Comparison of ENCODE assay signal across 9 cellular contexts in the genomic region with DNA sequence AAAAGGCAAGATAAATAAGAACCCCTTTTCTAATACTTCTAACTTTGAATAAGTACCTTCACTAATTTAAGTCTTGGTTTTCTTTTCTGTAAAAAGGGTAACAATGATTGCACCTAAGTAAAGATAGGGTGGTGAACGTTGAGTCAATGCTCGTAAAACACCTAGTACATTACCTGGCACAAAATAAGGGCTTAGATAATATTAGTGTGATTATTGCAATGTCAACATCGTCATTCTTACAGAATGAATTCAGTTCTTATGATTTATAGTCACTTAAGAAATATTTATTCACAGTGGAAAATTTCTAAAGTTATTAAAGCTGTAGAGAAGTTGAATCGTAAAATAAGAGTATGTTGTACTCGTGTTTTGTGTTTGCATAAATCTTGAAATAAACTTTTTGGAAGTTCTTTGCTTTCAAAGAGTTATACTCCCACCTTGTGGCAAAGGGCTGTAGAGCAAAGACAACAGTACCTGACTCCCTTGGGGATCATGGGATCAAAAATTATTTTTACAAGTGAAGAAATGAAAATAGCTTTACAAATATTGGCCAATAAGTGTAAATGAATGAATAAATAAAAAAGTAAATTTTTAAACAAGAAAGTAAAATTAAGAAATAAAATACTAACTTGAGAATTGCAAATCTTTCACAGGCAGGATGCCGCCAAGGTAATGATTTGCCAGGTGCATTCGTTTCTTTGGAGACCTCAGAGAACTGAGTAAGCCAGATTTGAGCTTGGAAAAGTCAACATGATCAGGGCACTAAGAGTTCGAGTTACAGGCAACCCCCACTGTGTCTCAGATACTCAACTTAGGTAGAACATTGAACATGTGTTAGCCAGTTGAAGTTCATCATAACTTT.
DNase-seq lines count a peak whose midpoint lies in the region; ATAC-seq and TF ChIP-seq lines count a peak whose summit lies in the region.
"Had no signal": no experiment of that assay in that cellular context is flagged by ENCODE, and none has a peak within 500 bp of the region (broad histone marks: within the 10 kb centered on the region; RNA-seq: fewer than 3 reads in every experiment).

No MANE protein-coding gene starts in this region.

- no peaks in the 10 kb centered on the region for H3K9me3 ChIP-seq in neural cell (ENCODE audit: low read length)

- H3K27me3 ChIP-seq in neural cell (ENCODE audit: insufficient read depth, low read depth, low read length): no peaks in the 10 kb centered on the region

- no peaks in the 10 kb centered on the region for H3F3A ChIP-seq in neural cell (ENCODE audit: insufficient read depth, low read length, poor library complexity, severe bottlenecking)

- no peak overlapping the region for H3K4me2 ChIP-seq in neural cell (ENCODE audit: low read length)

- no peaks in the 10 kb centered on the region for H3K9me3 Mint-ChIP-seq in activated T-cell treated with anti-CD3 and anti-CD28 coated beads, Interleukin-2, amount 50 U/mL, for 24 hours

- no peak overlapping the region for H3K27ac Mint-ChIP-seq in activated T-cell treated with anti-CD3 and anti-CD28 coated beads, Interleukin-2, amount 50 U/mL, for 24 hours

- H3K36me3 Mint-ChIP-seq in activated T-cell treated with anti-CD3 and anti-CD28 coated beads, Interleukin-2, amount 50 U/mL, for 24 hours (ENCODE audit: low read depth): no peaks in the 10 kb centered on the region

- H4K20me1 ChIP-seq in neural cell (ENCODE audit: insufficient read depth): no peaks in the 10 kb centered on the region

- ATAC-seq in GM19035 (IDR thresholded peaks at IDR 0.05; ENCODE audit: unreplicated experiment): peak; percentile 59

- CTCF ChIA-PET in AG04449 (lab: Yijun Ruan, JAX): interaction anchor here (0.6 to 5.3 kb wide), 42 partner anchors 9 to 1347 kb away, joined by 3 to 57 read pairs (median 5); no protein-coding TSS in a partner anchor

- H3K27me3 Mint-ChIP-seq in activated T-cell treated with anti-CD3 and anti-CD28 coated beads, Interleukin-2, amount 50 U/mL, for 24 hours: no peaks in the 10 kb centered on the region
- H3K27me3 Mint-ChIP-seq: central memory CD8-positive, alpha-beta T cell had no signal

- no peak overlapping the region for H2AFZ ChIP-seq in neural cell (ENCODE audit: low read depth, low read length)

- H3K4me3 Mint-ChIP-seq in activated T-cell treated with anti-CD3 and anti-CD28 coated beads, Interleukin-2, amount 50 U/mL, for 24 hours: no peak overlapping the region
- H3K4me3 Mint-ChIP-seq: central memory CD8-positive, alpha-beta T cell had no signal

- peak; percentile 85 for TF ChIP-seq RAD21 in neural cell (conservative IDR thresholded peaks at IDR 0.05)

- TF ChIP-seq CTCF in AG04449 (IDR thresholded peaks at IDR 0.05; ENCODE audit: insufficient read depth, low read length, missing control alignments) (peak; percentile 41), neural cell (IDR thresholded peaks at IDR 0.05; ENCODE audit: poor library complexity, severe bottlenecking) (peak; percentile 82)

- no peak overlapping the region for H3K27ac ChIP-seq in neural cell (ENCODE audit: low read length)

- POLR2A ChIA-PET in AG04449 (lab: Yijun Ruan, JAX): no interaction called here

- TF ChIP-seq EP300 in neural cell (conservative IDR thresholded peaks at IDR 0.05; ENCODE audit: poor library complexity, severe bottlenecking): no peak

- no peak overlapping the region for H3K9ac ChIP-seq in neural cell (ENCODE audit: low read length)

- H3K4me3 ChIP-seq in AG04449 (ENCODE audit: low read depth, low read length) (no peak overlapping the region), neural cell (ENCODE audit: low read length) (no peak overlapping the region)

- no peaks in the 10 kb centered on the region for H3K79me2 ChIP-seq in neural cell (replicated peaks; ENCODE audit: insufficient read depth, low read length)

- H3K4me1 Mint-ChIP-seq in activated T-cell treated with anti-CD3 and anti-CD28 coated beads, Interleukin-2, amount 50 U/mL, for 24 hours (ENCODE audit: low read depth): no peaks in the 10 kb centered on the region
- H3K4me1 Mint-ChIP-seq: central memory CD8-positive, alpha-beta T cell had no signal

- no peak for DNase-seq in AG04449 (ENCODE audit: low read depth, low spot score)
- DNase-seq in NCI-H82 (lab: John Stamatoyannopoulos, UW): peak; percentile 67
- DNase-seq in cerebellar cortex (ENCODE audit: low spot score): peak; percentile 41
- DNase-seq in activated CD4-positive, alpha-beta T cell treated with anti-CD3 and anti-CD28 coated beads, Interleukin-2, amount 50 U/mL, for 1 hour: no peak
- DNase-seq in activated T-cell treated with anti-CD3 and anti-CD28 coated beads, Interleukin-2, amount 50 U/mL, for 24 hours: no peak
- no peak for DNase-seq in activated T-cell treated with anti-CD3 and anti-CD28 coated beads, Interleukin-2, amount 50 U/mL, for 1 hour

- H3K9me2 ChIP-seq in neural cell (ENCODE audit: insufficient read depth, low read length): no peaks in the 10 kb centered on the region

- H3K36me3 ChIP-seq in neural cell (ENCODE audit: insufficient read depth, low read length): no peaks in the 10 kb centered on the region

TF ChIP-seq in neural cell, 6 proteins besides CTCF, POLR2A, EP300 and RAD21:
- TF ChIP-seq SMC3 (conservative IDR thresholded peaks at IDR 0.05; ENCODE audit: poor library complexity) (peak; percentile 83), TAF1 (IDR thresholded peaks at IDR 0.05; ENCODE audit: low read depth) (no peak)

Comparison
In these comparisons a context has a peak if more than half of its experiments do, and no peak if none do; other contexts are left out.
1. DNase-seq: peak in NCI-H82 (single experiment) and cerebellar cortex (single experiment); none in AG04449 (single experiment), activated CD4-positive, alpha-beta T cell treated with anti-CD3 and anti-CD28 coated beads, Interleukin-2, amount 50 U/mL, for 1 hour (single experiment), activated T-cell treated with anti-CD3 and anti-CD28 coated beads, Interleukin-2, amount 50 U/mL, for 24 hours (single experiment) and activated T-cell treated with anti-CD3 and anti-CD28 coated beads, Interleukin-2, amount 50 U/mL, for 1 hour (single experiment).